In genomic region chr15:56475351-56475750, GRCh38 we compare ENCODE assay signal across 2 cellular contexts.
A peak's percentile ranks its signal among the peaks of the same experiment; 100 is the strongest.
TF ChIP-seq lines count a peak whose summit lies in the region.

No MANE protein-coding gene starts in this region.

TF ChIP-seq in IMR-90, 13 proteins besides CTCF, POLR2A, EP300 and RAD21:
- TF ChIP-seq FOS (IDR thresholded peaks at IDR 0.05; ENCODE audit: low read depth, low read length) (no peak), USF2 (IDR thresholded peaks at IDR 0.05; ENCODE audit: low read depth, low read length) (no peak), SMC3 (IDR thresholded peaks at IDR 0.05; ENCODE audit: low read depth, low read length) (no peak), CEBPB (IDR thresholded peaks at IDR 0.05; ENCODE audit: low read depth, low read length) (0 out of 2 replicates have a peak, but pooled peaks have one; percentile 37)

TF ChIP-seq in K562, 482 proteins besides CTCF, POLR2A, EP300 and RAD21:
- TF ChIP-seq CHD2 (IDR thresholded peaks at IDR 0.05; ENCODE audit: low read depth, low read length): no peak
- no peak for TF ChIP-seq POLR2B (IDR thresholded peaks at IDR 0.05; ENCODE audit: low read depth, partially characterized antibody)
- no peak for TF ChIP-seq KLF13 (tag; IDR thresholded peaks at IDR 0.05; ENCODE audit: borderline replicate concordance, low read depth)
- no peak for TF ChIP-seq DLX4 (CRISPR knock-in tag; IDR thresholded peaks at IDR 0.05)
- TF ChIP-seq FOXK1 (CRISPR knock-in tag; IDR thresholded peaks at IDR 0.05; ENCODE audit: borderline replicate concordance): no peak
- TF ChIP-seq ATF1 (CRISPR knock-in tag; IDR thresholded peaks at IDR 0.05): no peak
- TF ChIP-seq ATF1 (tag; IDR thresholded peaks at IDR 0.05): no peak
- no peak for TF ChIP-seq NCOA4 (IDR thresholded peaks at IDR 0.05; ENCODE audit: partially characterized antibody)
- TF ChIP-seq ZBTB11 (CRISPR knock-in tag; IDR thresholded peaks at IDR 0.05): no peak
- no peak for TF ChIP-seq ZNF444 (CRISPR knock-in tag; IDR thresholded peaks at IDR 0.05)
- TF ChIP-seq CEBPB (tag; IDR thresholded peaks at IDR 0.05): peak; percentile 29; the same call in 1 of the 2 replicates
- peak; percentile 46 for TF ChIP-seq CEBPG (CRISPR knock-in tag; IDR thresholded peaks at IDR 0.05)
- peak; percentile 16 to 45; a peak in 1 of 4 replicates for TF ChIP-seq CEBPG (tag; conservative IDR thresholded peaks at IDR 0.05 in 1 of 2, IDR thresholded peaks at IDR 0.05 in 1 of 2)
- TF ChIP-seq CUX1 (CRISPR knock-in tag; IDR thresholded peaks at IDR 0.05): no peak
- no peak for TF ChIP-seq STAT5B (CRISPR knock-in tag; IDR thresholded peaks at IDR 0.05)
- no peak for TF ChIP-seq MCM7 (IDR thresholded peaks at IDR 0.05)
- no peak for TF ChIP-seq GATAD2B (IDR thresholded peaks at IDR 0.05; ENCODE audit: borderline replicate concordance)
- peak; percentile 73 for TF ChIP-seq ATF3 (IDR thresholded peaks at IDR 0.05)
- TF ChIP-seq ATF3 (CRISPR knock-in tag; conservative IDR thresholded peaks at IDR 0.05): no peak
- TF ChIP-seq SIX5 (IDR thresholded peaks at IDR 0.05; ENCODE audit: borderline replicate concordance in 1 of 2, insufficient read depth in 1 of 2, low read depth in 1 of 2, low read length in 2 of 2): no peak
- no peak for TF ChIP-seq IRF1 (CRISPR knock-in tag; IDR thresholded peaks at IDR 0.05; ENCODE audit: borderline replicate concordance)
- TF ChIP-seq ARNT (IDR thresholded peaks at IDR 0.05): no peak
